ENCODE assay signal across 1 cellular context in genomic region chr2:68157002-68157401, GRCh38.
TF ChIP-seq lines count a peak whose summit lies in the region.

No MANE protein-coding gene starts in this region.

TF ChIP-seq in HepG2, 621 proteins besides CTCF, POLR2A, EP300 and RAD21 (continued from another document):
- peak; percentile 73 for TF ChIP-seq NRL (CRISPR knock-in tag; IDR thresholded peaks at IDR 0.05; ENCODE audit: borderline replicate concordance)
- TF ChIP-seq ZBTB2 (CRISPR knock-in tag; IDR thresholded peaks at IDR 0.05; ENCODE audit: low read depth), result 0 out of 2 replicates have a peak, but pooled peaks have one; percentile 13
- no peak for TF ChIP-seq ZNF235 (CRISPR knock-in tag; IDR thresholded peaks at IDR 0.05; ENCODE audit: borderline replicate concordance)
- peak; percentile 54; the same call in 1 of the 2 replicates for TF ChIP-seq ZNF225 (CRISPR knock-in tag; IDR thresholded peaks at IDR 0.05)
- TF ChIP-seq ZNF709 (CRISPR knock-in tag; IDR thresholded peaks at IDR 0.05), result peak; percentile 32; the same call in 1 of the 2 replicates
- TF ChIP-seq CHD2 (IDR thresholded peaks at IDR 0.05; ENCODE audit: low read depth, low read length), result peak; percentile 76
- TF ChIP-seq MEF2D (CRISPR knock-in tag; IDR thresholded peaks at IDR 0.05), result 0 out of 2 replicates have a peak, but pooled peaks have one; percentile 16
- TF ChIP-seq ZNF501 (CRISPR knock-in tag; IDR thresholded peaks at IDR 0.05), result no peak
- no peak for TF ChIP-seq HNRNPH1 (optimal IDR thresholded peaks at IDR 0.05; ENCODE audit: low read depth, low read length)
- TF ChIP-seq TGIF2 (CRISPR knock-in tag; IDR thresholded peaks at IDR 0.05), result peak; percentile 13; the same call in 1 of the 2 replicates
- 0 out of 2 replicates have a peak, but pooled peaks have one; percentile 5 for TF ChIP-seq WIZ (CRISPR knock-in tag; IDR thresholded peaks at IDR 0.05)
- 0 out of 2 replicates have a peak, but pooled peaks have one; percentile 20 for TF ChIP-seq MTERF4 (CRISPR knock-in tag; IDR thresholded peaks at IDR 0.05)
- 0 out of 2 replicates have a peak, but pooled peaks have one; percentile 74 for TF ChIP-seq RNF2 (conservative IDR thresholded peaks at IDR 0.05; ENCODE audit: low read depth)
- no peak for TF ChIP-seq REXO4 (CRISPR knock-in tag; IDR thresholded peaks at IDR 0.05; ENCODE audit: borderline replicate concordance)
- no peak for TF ChIP-seq ATF7 (IDR thresholded peaks at IDR 0.05)
- no peak for TF ChIP-seq ATF7 (CRISPR knock-in tag; IDR thresholded peaks at IDR 0.05)
- peak; percentile 86; the same call in 1 of the 2 replicates for TF ChIP-seq NCOA1 (CRISPR knock-in tag; IDR thresholded peaks at IDR 0.05)
- no peak for TF ChIP-seq ZFP37 (CRISPR knock-in tag; IDR thresholded peaks at IDR 0.05; ENCODE audit: borderline replicate concordance)
- TF ChIP-seq SNAPC5 (CRISPR knock-in tag; IDR thresholded peaks at IDR 0.05; ENCODE audit: borderline replicate concordance), result no peak
- TF ChIP-seq E2F5 (CRISPR knock-in tag; conservative IDR thresholded peaks at IDR 0.05), result no peak
- TF ChIP-seq TIGD3 (CRISPR knock-in tag; IDR thresholded peaks at IDR 0.05; ENCODE audit: borderline replicate concordance), result 0 out of 2 replicates have a peak, but pooled peaks have one; percentile 30
- TF ChIP-seq ATM (IDR thresholded peaks at IDR 0.05; ENCODE audit: borderline replicate concordance), result no peak
- peak; percentile 54; the same call in 1 of the 2 replicates for TF ChIP-seq ZNF768 (CRISPR knock-in tag; IDR thresholded peaks at IDR 0.05)
- no peak for TF ChIP-seq ZMYM3 (CRISPR knock-in tag; IDR thresholded peaks at IDR 0.05)
- no peak for TF ChIP-seq KDM5A (IDR thresholded peaks at IDR 0.05; ENCODE audit: borderline replicate concordance, low read length)
- no peak for TF ChIP-seq ZNF782 (CRISPR knock-in tag; IDR thresholded peaks at IDR 0.05; ENCODE audit: borderline replicate concordance)
- TF ChIP-seq KLF6 (CRISPR knock-in tag; IDR thresholded peaks at IDR 0.05), result peak; percentile 6; the same call in 1 of the 2 replicates
- TF ChIP-seq ZNF260 (CRISPR knock-in tag; IDR thresholded peaks at IDR 0.05; ENCODE audit: borderline replicate concordance, low read depth), result no peak; the same call in 1 of the 2 replicates
- no peak for TF ChIP-seq ZHX1 (CRISPR knock-in tag; IDR thresholded peaks at IDR 0.05; ENCODE audit: low read depth)
- no peak for TF ChIP-seq SSRP1 (CRISPR knock-in tag; IDR thresholded peaks at IDR 0.05)
- 0 out of 2 replicates have a peak, but pooled peaks have one; percentile 38 for TF ChIP-seq RXRA (CRISPR knock-in tag; IDR thresholded peaks at IDR 0.05)
- TF ChIP-seq HMG20A (CRISPR knock-in tag; IDR thresholded peaks at IDR 0.05; ENCODE audit: borderline replicate concordance), result no peak
- no peak for TF ChIP-seq ZBTB26 (CRISPR knock-in tag; IDR thresholded peaks at IDR 0.05; ENCODE audit: borderline replicate concordance)
- TF ChIP-seq ZNF124 (CRISPR knock-in tag; IDR thresholded peaks at IDR 0.05), result no peak
- TF ChIP-seq KIAA2018 (CRISPR knock-in tag; IDR thresholded peaks at IDR 0.05; ENCODE audit: borderline replicate concordance), result 0 out of 2 replicates have a peak, but pooled peaks have one; percentile 9
